ENCODE assay signal across 19 cellular contexts in genomic region chr6:136439514-136440186, GRCh38.
DNase-seq lines count a peak whose midpoint lies in the region; ATAC-seq, FAIRE-seq and TF ChIP-seq lines count a peak whose summit lies in the region.
"Had no signal": no experiment of that assay in that cellular context is flagged by ENCODE, and none has a peak within 500 bp of the region (broad histone marks: within the 10 kb centered on the region; RNA-seq: fewer than 3 reads in every experiment).

No MANE protein-coding gene starts in this region.

- H4K8ac ChIP-seq in H9 (replicated peaks; ENCODE audit: insufficient read length, low read depth, low read length), result no peak overlapping the region

- no peak for TF ChIP-seq CTCF in H9 (conservative IDR thresholded peaks at IDR 0.05)
- no peak for TF ChIP-seq CTCF in kidney (IDR thresholded peaks at IDR 0.05; ENCODE audit: borderline replicate concordance, extremely low read depth, insufficient read depth)

- H3K9me3 Mint-ChIP-seq in H9, result no peaks in the 10 kb centered on the region
- no peaks in the 10 kb centered on the region for H3K9me3 Mint-ChIP-seq in stimulated activated effector memory CD8-positive, alpha-beta T cell treated with anti-CD3 and anti-CD28 coated beads, Interleukin-12 subunit alpha, Interleukin-12 subunit beta, amount 100 ng/mL, for 72 hours
- H3K9me3 Mint-ChIP-seq: activated naive CD4-positive, alpha-beta T cell treated with anti-CD3 and anti-CD28 coated beads, Interleukin-2, amount 50 U/mL, for 72 hours; HFFc6; immature natural killer cell; stimulated activated naive CD8-positive, alpha-beta T cell treated with anti-CD3 and anti-CD28 coated beads, Interleukin-15, Interleukin-2, amounts not matched to agents 100 ng/mL and 50 ng/mL, for 24 hours had no signal

- H4K20me1 ChIP-seq in H9 (ENCODE audit: control insufficient read depth, insufficient read depth, insufficient read length), result no peaks in the 10 kb centered on the region

- peak overlapping the region; percentile 41; the same call in 1 of the 2 replicates for H3K14ac ChIP-seq in H9 (ENCODE audit: insufficient read depth, low read length)

- H3K27me3 Mint-ChIP-seq in H9 (ENCODE audit: low read depth), result no peaks in the 10 kb centered on the region

- H3K4me3 ChIP-seq in kidney (ENCODE audit: low read length in 2 of 2), result peak overlapping the region in 1 of 2 donors; percentile 16
- H3K4me3 ChIP-seq: ovary had no signal

- H3K4ac ChIP-seq in H9 (ENCODE audit: low read depth, low read length), result no peak overlapping the region

- no peak overlapping the region for H3K4me3 Mint-ChIP-seq in H9
- H3K4me3 Mint-ChIP-seq in stimulated activated effector memory CD8-positive, alpha-beta T cell treated with anti-CD3 and anti-CD28 coated beads, Interleukin-12 subunit alpha, Interleukin-12 subunit beta, amount 100 ng/mL, for 72 hours, result no peak overlapping the region
- H3K4me3 Mint-ChIP-seq: HFFc6; immature natural killer cell; stimulated activated naive CD8-positive, alpha-beta T cell treated with anti-CD3 and anti-CD28 coated beads, Interleukin-15, Interleukin-2, amounts not matched to agents 100 ng/mL and 50 ng/mL, for 24 hours had no signal

- H3K56ac ChIP-seq in H9 (ENCODE audit: insufficient read length, low read depth, low read length), result no peak overlapping the region

- H2BK5ac ChIP-seq in H9 (ENCODE audit: insufficient read length, low read length), result no peak overlapping the region

- no peaks in the 10 kb centered on the region for H3K9me3 ChIP-seq in H9 (ENCODE audit: control insufficient read depth, low read depth, low read length)
- no peaks in the 10 kb centered on the region for H3K9me3 ChIP-seq in kidney (ENCODE audit: control insufficient read depth in 1 of 2, low read length in 2 of 2)
- H3K9me3 ChIP-seq: ovary had no signal

- no peaks in the 10 kb centered on the region for H3K36me3 Mint-ChIP-seq in H9 (ENCODE audit: insufficient read depth in 1 of 3, low read depth in 3 of 3)
- no peaks in the 10 kb centered on the region for H3K36me3 Mint-ChIP-seq in stimulated activated effector memory CD8-positive, alpha-beta T cell treated with anti-CD3 and anti-CD28 coated beads, Interleukin-12 subunit alpha, Interleukin-12 subunit beta, amount 100 ng/mL, for 72 hours
- H3K36me3 Mint-ChIP-seq: activated naive CD4-positive, alpha-beta T cell treated with anti-CD3 and anti-CD28 coated beads, Interleukin-2, amount 50 U/mL, for 72 hours; immature natural killer cell had no signal

- H2BK20ac ChIP-seq in H9 (ENCODE audit: low read depth, low read length, poor library complexity, severe bottlenecking), result no peak overlapping the region

- H3K27ac Mint-ChIP-seq in H9, result peak overlapping the region; percentile 42 to 88 (median 71); a peak in 5 of 7 replicates
- no peak overlapping the region for H3K27ac Mint-ChIP-seq in stimulated activated effector memory CD8-positive, alpha-beta T cell treated with anti-CD3 and anti-CD28 coated beads, Interleukin-12 subunit alpha, Interleukin-12 subunit beta, amount 100 ng/mL, for 72 hours
- H3K27ac Mint-ChIP-seq: activated naive CD4-positive, alpha-beta T cell treated with anti-CD3 and anti-CD28 coated beads, Interleukin-2, amount 50 U/mL, for 72 hours; HFFc6; immature natural killer cell; stimulated activated naive CD8-positive, alpha-beta T cell treated with anti-CD3 and anti-CD28 coated beads, Interleukin-15, Interleukin-2, amounts not matched to agents 100 ng/mL and 50 ng/mL, for 24 hours had no signal

- H4K5ac ChIP-seq in H9 (ENCODE audit: insufficient read length, low read depth, low read length), result no peak overlapping the region

- DNase-seq in H9 (no peak), caudate nucleus (lab: John Stamatoyannopoulos, UW) (peak in 3 of 61 donors; percentile 18 to 34 (median 27)), kidney (no peak), renal cortical epithelial cell (ENCODE audit: low read depth) (peak; percentile 68), HuH-7.5 (ENCODE audit: low spot score) (no peak)
- no peak for DNase-seq in activated CD4-positive, CD25-positive, alpha-beta regulatory T cell (lab: John Stamatoyannopoulos, UW)
- no peak for DNase-seq in stimulated activated effector memory CD8-positive, alpha-beta T cell treated with anti-CD3 and anti-CD28 coated beads, Interleukin-12 subunit alpha, Interleukin-12 subunit beta, amount 100 ng/mL, for 72 hours (ENCODE audit: low spot score in 2 of 2)
- DNase-seq: activated CD4-positive, alpha-beta T cell treated with anti-CD3 and anti-CD28 coated beads for 48 hours; brain microvascular endothelial cell; GF-D8; HFFc6; immature natural killer cell; ovary; Right ventricle myocardium superior had no signal

- no peaks in the 10 kb centered on the region for H3K23me2 ChIP-seq in H9 (ENCODE audit: insufficient read length, low read depth, low read length, poor library complexity, severe bottlenecking)

- H2BK12ac ChIP-seq in H9 (ENCODE audit: insufficient read length, low read depth, low read length), result no peak overlapping the region

- H3K23ac ChIP-seq in H9 (ENCODE audit: insufficient read length, low read depth, low read length), result no peak overlapping the region

- H3K79me1 ChIP-seq in H9 (ENCODE audit: insufficient read depth, low read depth, low read length, poor library complexity, severe bottlenecking), result no peaks in the 10 kb centered on the region

- FAIRE-seq in kidney (lab: Jason Lieb, UNC), result peak; percentile 60
- FAIRE-seq: endometrium had no signal

- ATAC-seq in GM21717 (IDR thresholded peaks at IDR 0.05; ENCODE audit: unreplicated experiment), result no peak
- no peak for ATAC-seq in stimulated activated effector memory CD8-positive, alpha-beta T cell treated with anti-CD3 and anti-CD28 coated beads, Interleukin-12 subunit alpha, Interleukin-12 subunit beta, amount 100 ng/mL, for 72 hours
- ATAC-seq: activated naive CD4-positive, alpha-beta T cell treated with anti-CD3 and anti-CD28 coated beads, Interleukin-2, amount 50 U/mL, for 72 hours had no signal

- H3K4me1 ChIP-seq in H9 (ENCODE audit: insufficient read depth, low read length) (peaks cover 11% of the 10 kb centered on the region; the same call in 1 of the 2 replicates), kidney (ENCODE audit: control insufficient read depth in 1 of 2, insufficient read depth in 1 of 2, low read depth in 1 of 2, low read length in 2 of 2) (peaks cover 6 to 14% of the 10 kb centered on the region in 2 donors)

- no peak overlapping the region for H3T11ph ChIP-seq in H9 (ENCODE audit: low read length)

- no peaks in the 10 kb centered on the region for H3K36me3 ChIP-seq in kidney (ENCODE audit: control insufficient read depth in 1 of 2, insufficient read depth in 2 of 2, low read length in 2 of 2)
- H3K36me3 ChIP-seq: brain microvascular endothelial cell, ovary had no signal

- H3K79me2 ChIP-seq in H9 (ENCODE audit: insufficient read depth, low read length), result no peaks in the 10 kb centered on the region; the same call in 1 of the 2 replicates

- H3K4me2 ChIP-seq in H9 (ENCODE audit: insufficient read depth, insufficient read length, low read length), result no peak overlapping the region
- H3K4me2 ChIP-seq: KMS-11 had no signal

- intact Hi-C loops in kidney (cut with DNase I), result no loop called here

- H3K9ac ChIP-seq in H9 (ENCODE audit: extremely low read depth, insufficient read length, low read length), result no peak overlapping the region
- H3K9ac ChIP-seq in kidney (ENCODE audit: low read length in 2 of 2), result peak overlapping the region in 1 of 2 donors; percentile 4
- H3K9ac ChIP-seq: KMS-11 had no signal

- H3K18ac ChIP-seq in H9 (ENCODE audit: insufficient read length, low read depth, low read length), result no peak overlapping the region

- H3K27ac ChIP-seq in H9 (ENCODE audit: insufficient read length, low read depth, low read length) (no peak overlapping the region), caudate nucleus (ENCODE audit: low read depth, low read length) (peak overlapping the region; percentile 19), kidney (ENCODE audit: low read depth in 2 of 2, low read length in 2 of 2) (peak overlapping the region; percentile 22 to 74)
- H3K27ac ChIP-seq: brain microvascular endothelial cell, KMS-11, ovary had no signal

- H3K4me1 Mint-ChIP-seq in H9, result peaks cover 61 to 69% of the 10 kb centered on the region in 2 experiments
- H3K4me1 Mint-ChIP-seq in stimulated activated effector memory CD8-positive, alpha-beta T cell treated with anti-CD3 and anti-CD28 coated beads, Interleukin-12 subunit alpha, Interleukin-12 subunit beta, amount 100 ng/mL, for 72 hours, result no peaks in the 10 kb centered on the region
- H3K4me1 Mint-ChIP-seq: immature natural killer cell had no signal

- no peak overlapping the region for H2BK120ac ChIP-seq in H9 (ENCODE audit: low read depth, low read length, poor library complexity, severe bottlenecking)

- no peak overlapping the region for H2BK15ac ChIP-seq in H9 (ENCODE audit: low read depth, low read length)

- H3K27me3 ChIP-seq in H9 (ENCODE audit: insufficient read depth, low read length), result no peaks in the 10 kb centered on the region
- H3K27me3 ChIP-seq: brain microvascular endothelial cell, ovary had no signal

- no peak overlapping the region for H4K91ac ChIP-seq in H9 (ENCODE audit: insufficient read length, low read depth, low read length)

- no peak overlapping the region for H2AFZ ChIP-seq in H9 (ENCODE audit: low read length)

- no CpG with 5 or more reads among the region's 9 CpGs for WGBS in H9 (ENCODE audit: extremely low coverage, insufficient read length, low lambda C conversion rate)

- H2AK5ac ChIP-seq in H9 (ENCODE audit: insufficient read length, low read length), result no peak overlapping the region
